Comparison of ENCODE assay signal across 27 cellular contexts in genomic region chr18:12474876-12475275, GRCh38.
"Had no signal": no experiment of that assay in that cellular context is flagged by ENCODE, and none has a peak within 500 bp of the region (broad histone marks: within the 10 kb centered on the region; RNA-seq: fewer than 3 reads in every experiment).

No MANE protein-coding gene starts in this region.

- H3K4me3 Mint-ChIP-seq: activated CD4-positive, alpha-beta memory T cell treated with anti-CD3 and anti-CD28 coated beads, Interleukin-2, amount 10 ng/mL, durations not matched to agents 7 days and 5 days; activated CD4-positive, alpha-beta T cell treated with anti-CD3 and anti-CD28 coated beads, Interleukin-2, amount 10 ng/mL, durations not matched to agents 24 days and 14 days; activated naive CD8-positive, alpha-beta T cell treated with anti-CD3 and anti-CD28 coated beads, Interleukin-2, amount 50 U/mL, for 24 hours; activated T-helper 1 cell treated with anti-CD3 and anti-CD28 coated beads, Interleukin-12 subunit alpha, Interleukin-12 subunit beta, Interleukin-2, Interleukin-4 antibody, amounts not matched to agents 30 ng/mL and 10 ng/mL and 1 ng/mL, durations not matched to agents 14 hours and 24 hours and 36 hours; brain; natural killer cell treated with Interleukin-12 subunit alpha and Interleukin-12 subunit beta and Interleukin-15 and Interleukin-18, amount 100 ng/mL, for 72 hours had no signal

- H3K27me3 Mint-ChIP-seq: activated CD4-positive, alpha-beta memory T cell treated with anti-CD3 and anti-CD28 coated beads, Interleukin-2, amount 10 ng/mL, durations not matched to agents 7 days and 5 days; activated naive CD8-positive, alpha-beta T cell treated with anti-CD3 and anti-CD28 coated beads, Interleukin-2, amount 50 U/mL, for 24 hours; natural killer cell treated with Interleukin-12 subunit alpha and Interleukin-12 subunit beta and Interleukin-15 and Interleukin-18, amount 100 ng/mL, for 72 hours had no signal

- H3K9me3 Mint-ChIP-seq: activated CD4-positive, alpha-beta memory T cell treated with anti-CD3 and anti-CD28 coated beads, Interleukin-2, amount 10 ng/mL, durations not matched to agents 7 days and 5 days; activated CD4-positive, alpha-beta T cell treated with anti-CD3 and anti-CD28 coated beads, Interleukin-2, amount 10 ng/mL, durations not matched to agents 24 days and 14 days; activated naive CD8-positive, alpha-beta T cell treated with anti-CD3 and anti-CD28 coated beads, Interleukin-2, amount 50 U/mL, for 24 hours; activated T-helper 1 cell treated with anti-CD3 and anti-CD28 coated beads, Interleukin-12 subunit alpha, Interleukin-12 subunit beta, Interleukin-2, Interleukin-4 antibody, amounts not matched to agents 30 ng/mL and 10 ng/mL and 1 ng/mL, durations not matched to agents 14 hours and 24 hours and 36 hours; brain; natural killer cell treated with Interleukin-12 subunit alpha and Interleukin-12 subunit beta and Interleukin-15 and Interleukin-18, amount 100 ng/mL, for 72 hours had no signal

- H2AFZ ChIP-seq: hepatocyte had no signal

- H3K4me2 ChIP-seq: hepatocyte had no signal

- H3K27ac ChIP-seq: hepatocyte, left ventricle myocardium inferior, ovary, psoas muscle, right atrium auricular region, spleen, thoracic aorta, upper lobe of left lung had no signal

- H3K4me1 Mint-ChIP-seq: activated CD4-positive, alpha-beta memory T cell treated with anti-CD3 and anti-CD28 coated beads, Interleukin-2, amount 10 ng/mL, durations not matched to agents 7 days and 5 days; activated CD4-positive, alpha-beta T cell treated with anti-CD3 and anti-CD28 coated beads, Interleukin-2, amount 10 ng/mL, durations not matched to agents 24 days and 14 days; activated naive CD8-positive, alpha-beta T cell treated with anti-CD3 and anti-CD28 coated beads, Interleukin-2, amount 50 U/mL, for 24 hours had no signal

- H3K36me3 ChIP-seq: ovary had no signal

- H3K9me3 ChIP-seq: left ventricle myocardium inferior, ovary, psoas muscle, right atrium auricular region, spleen, thoracic aorta, upper lobe of left lung had no signal

- H3K27me3 ChIP-seq: hepatocyte, ovary, right atrium auricular region, spleen, upper lobe of left lung had no signal

- DNase-seq: activated CD4-positive, alpha-beta memory T cell treated with anti-CD3 and anti-CD28 coated beads, Interleukin-2, amount 10 ng/mL, durations not matched to agents 7 days and 5 days; activated CD4-positive, alpha-beta T cell treated with anti-CD3 and anti-CD28 coated beads, Interleukin-2, amount 10 ng/mL, durations not matched to agents 24 days and 14 days; activated gamma-delta T cell; activated naive CD4-positive, alpha-beta T cell treated with anti-CD3 and anti-CD28 coated beads, Interleukin-2, amount 50 U/mL, for 16 hours; activated naive CD8-positive, alpha-beta T cell treated with anti-CD3 and anti-CD28 coated beads, Interleukin-2, amount 50 U/mL, for 24 hours; anterior cingulate cortex; caudate nucleus; dermis blood vessel endothelial cell; effector CD8-positive, alpha-beta T cell; glutamatergic neuron; left ventricle myocardium inferior; mammary epithelial cell; midbrain; ovary; psoas muscle; spleen; stimulated activated CD4-positive, alpha-beta T cell treated with anti-CD3 and anti-CD28 coated beads, Interleukin-4, amount 100 ng/mL, for 24 hours; stimulated activated naive CD4-positive, alpha-beta T cell treated with Interleukin-2 at 50 U/mL for 16 hours; T-helper 9 cell; upper lobe of left lung had no signal

- H3K27ac Mint-ChIP-seq: activated CD4-positive, alpha-beta memory T cell treated with anti-CD3 and anti-CD28 coated beads, Interleukin-2, amount 10 ng/mL, durations not matched to agents 7 days and 5 days; activated CD4-positive, alpha-beta T cell treated with anti-CD3 and anti-CD28 coated beads, Interleukin-2, amount 10 ng/mL, durations not matched to agents 24 days and 14 days; activated naive CD8-positive, alpha-beta T cell treated with anti-CD3 and anti-CD28 coated beads, Interleukin-2, amount 50 U/mL, for 24 hours; activated T-helper 1 cell treated with anti-CD3 and anti-CD28 coated beads, Interleukin-12 subunit alpha, Interleukin-12 subunit beta, Interleukin-2, Interleukin-4 antibody, amounts not matched to agents 30 ng/mL and 10 ng/mL and 1 ng/mL, durations not matched to agents 14 hours and 24 hours and 36 hours; natural killer cell treated with Interleukin-12 subunit alpha and Interleukin-12 subunit beta and Interleukin-15 and Interleukin-18, amount 100 ng/mL, for 72 hours had no signal

- H3K4me1 ChIP-seq: psoas muscle, spleen, upper lobe of left lung had no signal

- FAIRE-seq: frontal cortex had no signal

- H3K4me3 ChIP-seq: hepatocyte, left ventricle myocardium inferior, ovary, psoas muscle, right atrium auricular region, spleen, thoracic aorta, upper lobe of left lung had no signal

- H3K36me3 Mint-ChIP-seq: natural killer cell treated with Interleukin-12 subunit alpha and Interleukin-12 subunit beta and Interleukin-15 and Interleukin-18, amount 100 ng/mL, for 72 hours had no signal

- H3K79me2 ChIP-seq: hepatocyte had no signal

- ATAC-seq: activated naive CD8-positive, alpha-beta T cell treated with anti-CD3 and anti-CD28 coated beads, Interleukin-2, amount 50 U/mL, for 24 hours; natural killer cell treated with Interleukin-12 subunit alpha and Interleukin-12 subunit beta and Interleukin-15 and Interleukin-18, amount 100 ng/mL, for 72 hours; psoas muscle had no signal
